In genomic region chr9:73024601-73025034, GRCh38 we compare ENCODE assay signal across 2 cellular contexts.
TF ChIP-seq lines count a peak whose summit lies in the region.

No MANE protein-coding gene starts in this region.

TF ChIP-seq in A549, 52 proteins besides CTCF, POLR2A, EP300 and RAD21 (continued from another document):
- no peak for TF ChIP-seq REST (IDR thresholded peaks at IDR 0.05)

TF ChIP-seq in K562, 482 proteins besides CTCF, POLR2A, EP300 and RAD21 (continued from another document and continues in another):
- TF ChIP-seq BCLAF1 (IDR thresholded peaks at IDR 0.05; ENCODE audit: borderline replicate concordance in 1 of 2, control insufficient read depth in 1 of 2, low read depth in 2 of 2, low read length in 1 of 2) = no peak
- TF ChIP-seq CUX1 (CRISPR knock-in tag; IDR thresholded peaks at IDR 0.05) = no peak
- peak; percentile 55; the same call in 1 of the 2 replicates for TF ChIP-seq ZNF311 (CRISPR knock-in tag; IDR thresholded peaks at IDR 0.05)
- TF ChIP-seq ZFX (CRISPR knock-in tag; IDR thresholded peaks at IDR 0.05) = no peak
- no peak for TF ChIP-seq ZBTB7A (IDR thresholded peaks at IDR 0.05; ENCODE audit: borderline replicate concordance, control insufficient read depth, low read depth, low read length)
- TF ChIP-seq E2F1 (CRISPR knock-in tag; IDR thresholded peaks at IDR 0.05) = no peak
- TF ChIP-seq KDM5B (IDR thresholded peaks at IDR 0.05; ENCODE audit: insufficient replicate concordance, low read depth, low read length) = no peak
- TF ChIP-seq NR2F6 (CRISPR knock-in tag; IDR thresholded peaks at IDR 0.05) = no peak
- no peak for TF ChIP-seq PATZ1 (CRISPR knock-in tag; IDR thresholded peaks at IDR 0.05; ENCODE audit: borderline replicate concordance)
- no peak for TF ChIP-seq PHF20 (IDR thresholded peaks at IDR 0.05; ENCODE audit: partially characterized antibody)
- no peak for TF ChIP-seq TSHZ1 (CRISPR knock-in tag; IDR thresholded peaks at IDR 0.05)
- peak in 1 of 2 experiments; percentile 92; a peak in 2 of 4 replicates for TF ChIP-seq RCOR1 (IDR thresholded peaks at IDR 0.05; ENCODE audit: borderline replicate concordance in 1 of 2, low read depth in 2 of 2, low read length in 2 of 2)
- no peak for TF ChIP-seq ZNF174 (CRISPR knock-in tag; IDR thresholded peaks at IDR 0.05)
- TF ChIP-seq FOXP1 (CRISPR knock-in tag; IDR thresholded peaks at IDR 0.05) = no peak
- TF ChIP-seq FOXA3 (CRISPR knock-in tag; conservative IDR thresholded peaks at IDR 0.05 in 1 of 2, IDR thresholded peaks at IDR 0.05 in 1 of 2) = no peak
- TF ChIP-seq KAT8 (IDR thresholded peaks at IDR 0.05; ENCODE audit: low read depth) = no peak
- TF ChIP-seq MAFG (tag; conservative IDR thresholded peaks at IDR 0.05) = peak; percentile 51; the same call in 1 of the 2 replicates
- no peak for TF ChIP-seq ERF (CRISPR knock-in tag; IDR thresholded peaks at IDR 0.05)
- no peak for TF ChIP-seq THRA (IDR thresholded peaks at IDR 0.05)
- peak; percentile 63; the same call in 1 of the 2 replicates for TF ChIP-seq ZNF75A (CRISPR knock-in tag; IDR thresholded peaks at IDR 0.05)
- TF ChIP-seq TAF9B (IDR thresholded peaks at IDR 0.05; ENCODE audit: partially characterized antibody) = peak; percentile 41
- peak; percentile 95 for TF ChIP-seq HDAC2 (IDR thresholded peaks at IDR 0.05)
- no peak for TF ChIP-seq TSC22D4 (tag; IDR thresholded peaks at IDR 0.05)
- TF ChIP-seq HDAC8 (tag; IDR thresholded peaks at IDR 0.05) = no peak
- no peak for TF ChIP-seq POLR3A (IDR thresholded peaks at IDR 0.05; ENCODE audit: borderline replicate concordance, extremely low read depth, insufficient read depth, insufficient read length)
- TF ChIP-seq TAF1 (IDR thresholded peaks at IDR 0.05; ENCODE audit: control insufficient read depth, extremely low read depth, insufficient read depth, low read length, severe bottlenecking) = no peak
- TF ChIP-seq EHMT2 (IDR thresholded peaks at IDR 0.05) = no peak
- TF ChIP-seq MTF1 (CRISPR knock-in tag; IDR thresholded peaks at IDR 0.05; ENCODE audit: borderline replicate concordance) = no peak
- no peak for TF ChIP-seq KLF13 (tag; IDR thresholded peaks at IDR 0.05; ENCODE audit: borderline replicate concordance, low read depth)
- TF ChIP-seq IRF9 (tag; IDR thresholded peaks at IDR 0.05) = no peak
- TF ChIP-seq NFYB (IDR thresholded peaks at IDR 0.05; ENCODE audit: extremely low read depth, insufficient read length) = no peak
- no peak for TF ChIP-seq OTX1 (CRISPR knock-in tag; IDR thresholded peaks at IDR 0.05)
- TF ChIP-seq FOXJ3 (CRISPR knock-in tag; IDR thresholded peaks at IDR 0.05) = no peak
- TF ChIP-seq WHSC1 (IDR thresholded peaks at IDR 0.05; ENCODE audit: low read length) = no peak
- peak; percentile 17 for TF ChIP-seq RBBP5 (IDR thresholded peaks at IDR 0.05; ENCODE audit: borderline replicate concordance, insufficient read depth, low read length, poor library complexity, severe bottlenecking)
- TF ChIP-seq SMAD3 (CRISPR knock-in tag; conservative IDR thresholded peaks at IDR 0.05) = no peak; the same call in 1 of the 2 replicates
- peak; percentile 98 for TF ChIP-seq TEAD4 (IDR thresholded peaks at IDR 0.05; ENCODE audit: low read length)
- TF ChIP-seq TEAD4 (CRISPR knock-in tag; IDR thresholded peaks at IDR 0.05; ENCODE audit: borderline replicate concordance) = no peak
- no peak for TF ChIP-seq REST (CRISPR knock-in tag; IDR thresholded peaks at IDR 0.05; ENCODE audit: low read depth)
- peak; percentile 24; the same call in 1 of the 2 replicates for TF ChIP-seq GABPA (tag; conservative IDR thresholded peaks at IDR 0.05; ENCODE audit: low read depth)
- no peak; the same call in 1 of the 2 replicates for TF ChIP-seq BHLHE40 (IDR thresholded peaks at IDR 0.05; ENCODE audit: low read length)
